In genomic region chr7:90180011-90180585, GRCh38 we compare ENCODE assay signal across 9 cellular contexts. TPM values are rescaled to one million over a fixed set of nuclear protein-coding genes. Genes with fewer than 3 reads are reported as not detected.
DNase-seq lines count a peak whose midpoint lies in the region; TF ChIP-seq lines count a peak whose summit lies in the region.
"Had no signal": no experiment of that assay in that cellular context is flagged by ENCODE, and none has a peak within 500 bp of the region (broad histone marks: within the 10 kb centered on the region; RNA-seq: fewer than 3 reads in every experiment).

No MANE protein-coding gene starts in this region.

- H3K27me3 ChIP-seq in GM23248 (replicated peaks; ENCODE audit: insufficient read depth), result no peaks in the 10 kb centered on the region

- no peak overlapping the region for H3K27ac Mint-ChIP-seq in endothelial cell (ENCODE audit: unreplicated experiment)

- no peaks in the 10 kb centered on the region for H4K20me1 ChIP-seq in GM23248 (ENCODE audit: insufficient read depth)

- H3K4me3 Mint-ChIP-seq in endothelial cell (ENCODE audit: unreplicated experiment), result no peak overlapping the region

- peak overlapping the region; percentile 60 for H3K4me2 ChIP-seq in GM23248 (ENCODE audit: unreplicated experiment)

- WGBS in GM23248 (ENCODE audit: low coverage in 1 of 2, low lambda C conversion rate in 2 of 2, missing lambda C conversion rate in 2 of 2), 2 experiments, result 32 to 46% methylated on average over 1 of the region's 1 CpG

- no peaks in the 10 kb centered on the region for H3K4me1 Mint-ChIP-seq in endothelial cell (ENCODE audit: unreplicated experiment)

- peak overlapping the region; percentile 12; the same call in 1 of the 2 replicates for H2AFZ ChIP-seq in GM23248

- H3K9me3 ChIP-seq in GM23248 (ENCODE audit: low read depth), result no peaks in the 10 kb centered on the region

- no peaks in the 10 kb centered on the region for H3K79me2 ChIP-seq in GM23248 (ENCODE audit: insufficient read depth)

- H3F3A ChIP-seq in GM23248 (ENCODE audit: insufficient read depth), result peaks cover 42% of the 10 kb centered on the region

- in situ Hi-C loops in GM23248 (cut with MboI) (no loop called here), KBM-7 (cut with MboI; ENCODE audit: low pct_unique_long_range_greater_than_20kb, low sequenced_read_pairs) (no loop called here)

- H3K27ac ChIP-seq in GM23248, result peak overlapping the region; percentile 93
- H3K27ac ChIP-seq: C4-2B had no signal

- no peak for TF ChIP-seq CTCF in fibroblast of pulmonary artery (IDR thresholded peaks at IDR 0.05; ENCODE audit: low read length, missing control alignments)
- no peak for TF ChIP-seq CTCF in endothelial cell (IDR thresholded peaks at IDR 0.05; ENCODE audit: unreplicated experiment)

- DNase-seq in A172 (ENCODE audit: low spot score), result peak; percentile 26
- DNase-seq in GM23248, result peak; percentile 54
- DNase-seq in SW480 (ENCODE audit: low spot score), result peak; percentile 99
- DNase-seq in fibroblast of pulmonary artery (ENCODE audit: low read depth), result peak; percentile 90
- DNase-seq in activated effector memory CD4-positive, alpha-beta T cell treated with Interleukin-2 at 50 U/mL for 16 hours, result no peak
- DNase-seq in activated CD8-positive, alpha-beta memory T cell treated with anti-CD3 and anti-CD28 coated beads for 24 hours, result no peak
- no peak for DNase-seq in KBM-7
- DNase-seq in endothelial cell (ENCODE audit: low spot score), result no peak

- H3K36me3 Mint-ChIP-seq in endothelial cell (ENCODE audit: low read depth, unreplicated experiment), result no peaks in the 10 kb centered on the region

- H3K4me3 ChIP-seq in GM23248 (peak overlapping the region; percentile 9; the same call in 1 of the 2 replicates), fibroblast of pulmonary artery (replicated peaks; ENCODE audit: low read depth, low read length) (no peak overlapping the region)

- H3K9ac ChIP-seq in GM23248, result peak overlapping the region; percentile 25; the same call in 1 of the 2 replicates

- H3K9me3 Mint-ChIP-seq in endothelial cell (ENCODE audit: unreplicated experiment), result no peaks in the 10 kb centered on the region

- no peaks in the 10 kb centered on the region for H3K36me3 ChIP-seq in GM23248 (ENCODE audit: low read depth)

- H3K9me2 ChIP-seq in GM23248 (ENCODE audit: insufficient read depth), result no peaks in the 10 kb centered on the region

- H3K27me3 Mint-ChIP-seq in endothelial cell (ENCODE audit: unreplicated experiment), result peaks cover 2% of the 10 kb centered on the region

- peaks cover 41% of the 10 kb centered on the region for H3K4me1 ChIP-seq in GM23248 (ENCODE audit: insufficient read depth)

RNA-seq across cellular contexts. Expression of gene STEAP1, which starts 25.8 kb away (rescaled TPM):
- 0.83 and 1.5 TPM in 2 replicates for total RNA-seq in A172 (2014; rRNA removed; shearing (Covaris generic))
- 97.7 and 120 TPM in 2 replicates for total RNA-seq in GM23248 (2014; rRNA removed; shearing (Covaris generic))
- 139 and 140 TPM in 2 replicates for polyA plus RNA-seq in GM23248 (2016; fragmentation: Nextera tagmentation; extraction: Ambion mirVana)
- total RNA-seq in endothelial cell (ENCODE audit: unreplicated experiment), result 1.0 TPM

RNA-seq across cellular contexts. Expression of gene STEAP2, which starts 31.4 kb away (rescaled TPM):
- 2.5 and 18.5 TPM in 2 replicates for total RNA-seq in A172 (2014; rRNA removed; shearing (Covaris generic))
- 28.3 and 30.6 TPM in 2 replicates for total RNA-seq in GM23248 (2014; rRNA removed; shearing (Covaris generic))
- polyA plus RNA-seq in GM23248 (2016; fragmentation: Nextera tagmentation; extraction: Ambion mirVana), result 19.2 and 20.2 TPM in 2 replicates
- total RNA-seq in endothelial cell (ENCODE audit: unreplicated experiment), result 0.49 TPM

Comparison
In these comparisons a context has a peak if more than half of its experiments do, and no peak if none do; other contexts are left out.
1. DNase-seq: peak in A172 (single experiment), GM23248 (single experiment), SW480 (single experiment) and fibroblast of pulmonary artery (single experiment); none in activated effector memory CD4-positive, alpha-beta T cell treated with Interleukin-2 at 50 U/mL for 16 hours (single experiment), activated CD8-positive, alpha-beta memory T cell treated with anti-CD3 and anti-CD28 coated beads for 24 hours (single experiment), KBM-7 (single experiment) and endothelial cell (single experiment).
2. RNA of gene STEAP1, which starts 25.8 kb away (total RNA-seq): 97.7 to 120 TPM in GM23248; 1.0 TPM in endothelial cell (single experiment) and 0.83 to 1.5 TPM in A172; every median in the first group is over 10 times any median in the second.